In genomic region chr20:32971703-32972161, GRCh38 we compare ENCODE assay signal across 8 cellular contexts. TPM values are rescaled to one million over a fixed set of nuclear protein-coding genes. Genes with fewer than 3 reads are reported as not detected.
DNase-seq lines count a peak whose midpoint lies in the region; ATAC-seq and TF ChIP-seq lines count a peak whose summit lies in the region.

No MANE protein-coding gene starts in this region.

- no peak overlapping the region for H3K4me3 ChIP-seq in neural progenitor cell
- no peak overlapping the region for H3K4me3 ChIP-seq in testis

- DNase-seq in activated CD8-positive, alpha-beta memory T cell treated with anti-CD3 and anti-CD28 coated beads for 24 hours: peak; percentile 85
- DNase-seq in activated CD8-positive, alpha-beta memory T cell treated with anti-CD3 and anti-CD28 coated beads, Interleukin-2, amount 50 U/mL, for 48 hours: no peak
- DNase-seq in activated T-cell treated with anti-CD3 and anti-CD28 coated beads, Interleukin-2, amount 50 U/mL, for 24 hours: peak; percentile 70
- DNase-seq in neural progenitor cell (ENCODE audit: low spot score) (peak; percentile 26), testis (no peak), SIG-M5 (lab: John Stamatoyannopoulos, UW) (no peak), NCI-H187 (lab: John Stamatoyannopoulos, UW) (no peak)

- H3K79me2 ChIP-seq in neural progenitor cell (ENCODE audit: low read depth): no peaks in the 10 kb centered on the region

- TF ChIP-seq CTCF in neural progenitor cell (IDR thresholded peaks at IDR 0.05): no peak
- TF ChIP-seq CTCF in testis (IDR thresholded peaks at IDR 0.05): no peak

- peak; percentile 19 for ATAC-seq in HG03135 (IDR thresholded peaks at IDR 0.05; ENCODE audit: unreplicated experiment)

- H3K27ac Mint-ChIP-seq in activated T-cell treated with anti-CD3 and anti-CD28 coated beads, Interleukin-2, amount 50 U/mL, for 24 hours: no peak overlapping the region
- H3K27ac Mint-ChIP-seq in neural progenitor cell: no peak overlapping the region

- H3K4me1 ChIP-seq in neural progenitor cell (peaks cover 19% of the 10 kb centered on the region), testis (no peaks in the 10 kb centered on the region)

- peak overlapping the region; percentile 89 for H2AFZ ChIP-seq in neural progenitor cell (replicated peaks)

- H3K4me3 Mint-ChIP-seq in activated T-cell treated with anti-CD3 and anti-CD28 coated beads, Interleukin-2, amount 50 U/mL, for 24 hours: no peak overlapping the region
- H3K4me3 Mint-ChIP-seq in neural progenitor cell: no peak overlapping the region

- no peak overlapping the region for H3K9ac ChIP-seq in neural progenitor cell

- peaks cover 14% of the 10 kb centered on the region for H3K9me3 Mint-ChIP-seq in activated T-cell treated with anti-CD3 and anti-CD28 coated beads, Interleukin-2, amount 50 U/mL, for 24 hours
- no peaks in the 10 kb centered on the region for H3K9me3 Mint-ChIP-seq in neural progenitor cell

- no peaks in the 10 kb centered on the region for H3K27me3 ChIP-seq in neural progenitor cell
- no peaks in the 10 kb centered on the region for H3K27me3 ChIP-seq in testis

- TF ChIP-seq POLR2A in testis (IDR thresholded peaks at IDR 0.05): no peak

- H3K4me1 Mint-ChIP-seq in activated T-cell treated with anti-CD3 and anti-CD28 coated beads, Interleukin-2, amount 50 U/mL, for 24 hours (ENCODE audit: low read depth): peaks cover 7% of the 10 kb centered on the region
- peaks cover 29% of the 10 kb centered on the region for H3K4me1 Mint-ChIP-seq in neural progenitor cell

- H3K9me3 ChIP-seq in neural progenitor cell (ENCODE audit: low read depth) (no peaks in the 10 kb centered on the region), testis (no peaks in the 10 kb centered on the region)

- H4K20me1 ChIP-seq in neural progenitor cell (ENCODE audit: low read depth): no peaks in the 10 kb centered on the region

- peaks cover 6% of the 10 kb centered on the region for H3K36me3 Mint-ChIP-seq in activated T-cell treated with anti-CD3 and anti-CD28 coated beads, Interleukin-2, amount 50 U/mL, for 24 hours (ENCODE audit: low read depth)
- no peaks in the 10 kb centered on the region for H3K36me3 Mint-ChIP-seq in neural progenitor cell

- H3K4me2 ChIP-seq in neural progenitor cell: peak overlapping the region; percentile 49

- no peaks in the 10 kb centered on the region for H3K27me3 Mint-ChIP-seq in activated T-cell treated with anti-CD3 and anti-CD28 coated beads, Interleukin-2, amount 50 U/mL, for 24 hours
- peaks cover 11% of the 10 kb centered on the region for H3K27me3 Mint-ChIP-seq in neural progenitor cell (ENCODE audit: insufficient read depth, low read depth)

- no peaks in the 10 kb centered on the region for H3K36me3 ChIP-seq in neural progenitor cell
- H3K36me3 ChIP-seq in testis (ENCODE audit: low read depth, missing control alignments): no peaks in the 10 kb centered on the region

- intact Hi-C loops in testis (cut with DNase I; ENCODE audit: low total_unique reads): no loop called here

- H3K27ac ChIP-seq in neural progenitor cell (peak overlapping the region; percentile 35), testis (no peak overlapping the region)

- 49 to 53% methylated on average over 6 of the region's 6 CpGs for WGBS in testis, 2 donors

- peaks cover 10% of the 10 kb centered on the region for H3F3A ChIP-seq in neural progenitor cell (ENCODE audit: low read depth)

RNA-seq across cellular contexts. Expression of gene SUN5, which starts 32.5 kb away (rescaled TPM):
- total RNA-seq in neural progenitor cell (ENCODE audit: low replicate concordance): not detected in 2 replicates
- total RNA-seq in testis: 10 to 100 TPM; 19.0 to 29.1 TPM
- polyA plus RNA-seq in testis (ENCODE audit: insufficient read depth, low read depth, low replicate concordance): 59.7 TPM

RNA-seq across cellular contexts. Expression of gene BPIFB2, which starts 35.8 kb away (rescaled TPM):
- total RNA-seq in neural progenitor cell (ENCODE audit: low replicate concordance) (not detected in 2 replicates), testis (1 to 10 TPM in 1 of 2 donors, under 1 TPM in 1; 0.56 to 1.4 TPM)
- polyA plus RNA-seq in testis (ENCODE audit: insufficient read depth, low read depth, low replicate concordance): 1.6 TPM

RNA-seq across cellular contexts. Expression of gene BPIFB6, which starts 59.7 kb away (rescaled TPM):
- not detected in 2 replicates for total RNA-seq in neural progenitor cell (ENCODE audit: low replicate concordance)
- under 1 TPM in 1 of 2 donors, not detected in 1; 0.24 TPM for total RNA-seq in testis
- polyA plus RNA-seq in testis (ENCODE audit: insufficient read depth, low read depth, low replicate concordance): not detected

Comparison
In these comparisons a context has a peak if more than half of its experiments do, and no peak if none do; other contexts are left out.
1. DNase-seq: peak in activated CD8-positive, alpha-beta memory T cell treated with anti-CD3 and anti-CD28 coated beads for 24 hours (single experiment), activated T-cell treated with anti-CD3 and anti-CD28 coated beads, Interleukin-2, amount 50 U/mL, for 24 hours (single experiment) and neural progenitor cell (single experiment); none in activated CD8-positive, alpha-beta memory T cell treated with anti-CD3 and anti-CD28 coated beads, Interleukin-2, amount 50 U/mL, for 48 hours (single experiment), testis (single experiment), SIG-M5 (single experiment) and NCI-H187 (0 of 2).
2. RNA of gene SUN5, which starts 32.5 kb away (total RNA-seq): 19.0 to 29.1 TPM in testis; not detected in neural progenitor cell; every median in the first group is over 10 times any median in the second.